Comparison of ENCODE assay signal across 1 cellular context in the genomic region with DNA sequence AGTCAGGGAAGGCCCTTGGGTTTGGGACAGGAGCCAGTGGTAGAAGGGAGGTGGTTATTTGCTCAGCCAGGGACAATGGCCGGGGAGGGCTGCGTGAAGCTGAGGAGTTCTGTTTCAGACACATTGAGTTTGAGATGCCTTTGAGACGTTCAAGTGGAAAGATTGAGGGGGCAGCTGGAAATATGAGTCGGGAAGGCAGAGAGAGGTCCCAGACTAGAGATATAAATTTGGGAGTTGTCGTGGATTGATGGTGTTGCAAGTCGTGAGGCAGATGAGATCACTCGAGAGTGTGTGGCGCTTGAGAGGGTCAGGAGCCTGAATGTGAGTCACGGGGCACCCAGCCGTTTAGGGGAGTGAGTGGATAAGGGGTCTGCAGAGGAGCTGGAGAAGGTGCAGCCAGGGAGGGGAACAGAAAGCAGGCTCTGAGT.
TF ChIP-seq lines count a peak whose summit lies in the region.

No MANE protein-coding gene starts in this region.

TF ChIP-seq in HEK293, 187 proteins besides CTCF, POLR2A, EP300 and RAD21 (continued from another document):
- TF ChIP-seq, protein P1, sequence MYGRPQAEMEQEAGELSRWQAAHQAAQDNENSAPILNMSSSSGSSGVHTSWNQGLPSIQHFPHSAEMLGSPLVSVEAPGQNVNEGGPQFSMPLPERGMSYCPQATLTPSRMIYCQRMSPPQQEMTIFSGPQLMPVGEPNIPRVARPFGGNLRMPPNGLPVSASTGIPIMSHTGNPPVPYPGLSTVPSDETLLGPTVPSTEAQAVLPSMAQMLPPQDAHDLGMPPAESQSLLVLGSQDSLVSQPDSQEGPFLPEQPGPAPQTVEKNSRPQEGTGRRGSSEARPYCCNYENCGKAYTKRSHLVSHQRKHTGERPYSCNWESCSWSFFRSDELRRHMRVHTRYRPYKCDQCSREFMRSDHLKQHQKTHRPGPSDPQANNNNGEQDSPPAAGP (tag by site-specific recombination; IDR thresholded peaks at IDR 0.05) = 0 out of 2 replicates have a peak, but pooled peaks have one; percentile 40
- TF ChIP-seq, protein P2, sequence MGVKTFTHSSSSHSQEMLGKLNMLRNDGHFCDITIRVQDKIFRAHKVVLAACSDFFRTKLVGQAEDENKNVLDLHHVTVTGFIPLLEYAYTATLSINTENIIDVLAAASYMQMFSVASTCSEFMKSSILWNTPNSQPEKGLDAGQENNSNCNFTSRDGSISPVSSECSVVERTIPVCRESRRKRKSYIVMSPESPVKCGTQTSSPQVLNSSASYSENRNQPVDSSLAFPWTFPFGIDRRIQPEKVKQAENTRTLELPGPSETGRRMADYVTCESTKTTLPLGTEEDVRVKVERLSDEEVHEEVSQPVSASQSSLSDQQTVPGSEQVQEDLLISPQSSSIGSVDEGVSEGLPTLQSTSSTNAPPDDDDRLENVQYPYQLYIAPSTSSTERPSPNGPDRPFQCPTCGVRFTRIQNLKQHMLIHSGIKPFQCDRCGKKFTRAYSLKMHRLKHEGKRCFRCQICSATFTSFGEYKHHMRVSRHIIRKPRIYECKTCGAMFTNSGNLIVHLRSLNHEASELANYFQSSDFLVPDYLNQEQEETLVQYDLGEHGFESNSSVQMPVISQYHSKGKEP (tag by site-specific recombination; IDR thresholded peaks at IDR 0.05) = no peak
- TF ChIP-seq WT1 (tag by site-specific recombination; IDR thresholded peaks at IDR 0.05) (peak; percentile 69), KLF7 (tag by site-specific recombination; IDR thresholded peaks at IDR 0.05; ENCODE audit: borderline replicate concordance) (no peak), ZNF549 (tag by site-specific recombination; IDR thresholded peaks at IDR 0.05) (no peak)
- TF ChIP-seq, protein P3, sequence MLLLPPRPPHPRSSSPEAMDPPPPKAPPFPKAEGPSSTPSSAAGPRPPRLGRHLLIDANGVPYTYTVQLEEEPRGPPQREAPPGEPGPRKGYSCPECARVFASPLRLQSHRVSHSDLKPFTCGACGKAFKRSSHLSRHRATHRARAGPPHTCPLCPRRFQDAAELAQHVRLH (tag by site-specific recombination; IDR thresholded peaks at IDR 0.05) = no peak
